ENCODE assay signal across 11 cellular contexts in genomic region chr15:39416258-39416657, GRCh38.
"Had no signal": no experiment of that assay in that cellular context is flagged by ENCODE, and none has a peak within 500 bp of the region (broad histone marks: within the 10 kb centered on the region; RNA-seq: fewer than 3 reads in every experiment).

No MANE protein-coding gene starts in this region.

- H3K9ac ChIP-seq: GM23248 had no signal

- ATAC-seq: GM23338, HCT116 had no signal

- FAIRE-seq: H1, H54 had no signal

- H3K4me3 Mint-ChIP-seq: GM23338, H9, HFFc6 had no signal

- H2AFZ ChIP-seq: GM23248, GM23338 had no signal

- H3K4me1 ChIP-seq: HAP-1 had no signal

- H3K4me2 ChIP-seq: GM23338 had no signal

- H3K4me3 ChIP-seq: GM23248, GM23338, HAP-1 had no signal

- H3K9me3 ChIP-seq: HAP-1 had no signal

- H3K27ac Mint-ChIP-seq: GM23338, H9, HFFc6 had no signal

- H3K36me3 ChIP-seq: HAP-1 had no signal

- H3K27ac ChIP-seq: GM23248 had no signal

- DNase-seq: GM23248, GOT3, H7, H9, HCEC 1CT, HFFc6 had no signal
